In the genomic region with DNA sequence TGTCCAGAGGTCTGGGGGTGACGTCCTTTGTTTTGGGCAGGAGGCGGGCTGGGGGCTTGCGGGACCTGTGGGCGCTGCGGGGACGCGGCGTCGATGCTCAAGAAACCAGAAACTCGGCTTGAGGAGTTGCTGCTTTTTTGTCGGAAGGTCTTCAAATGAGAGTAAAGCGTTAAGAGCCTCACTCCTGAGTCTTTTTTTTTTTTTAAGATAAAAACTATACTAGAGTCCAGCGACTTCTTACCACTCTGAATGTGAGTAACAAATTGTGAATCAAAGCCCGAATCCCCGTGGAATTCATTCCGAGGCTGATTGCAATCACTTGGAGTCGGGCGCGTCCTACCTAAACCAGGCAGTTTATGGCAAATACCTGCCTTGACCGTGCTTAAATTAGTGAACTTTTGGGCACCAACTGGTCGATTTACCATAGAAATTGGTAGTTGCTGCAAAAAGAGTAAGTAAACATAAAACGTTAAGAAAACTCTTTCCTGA, we compare ENCODE assay signal across 8 cellular contexts. TPM values are rescaled to one million over a fixed set of nuclear protein-coding genes. Genes with fewer than 3 reads are reported as not detected.
DNase-seq lines count a peak whose midpoint lies in the region; ATAC-seq and TF ChIP-seq lines count a peak whose summit lies in the region.

No MANE protein-coding gene starts in this region.

- H3K27me3 ChIP-seq in CD4-positive, alpha-beta memory T cell (ENCODE audit: insufficient read depth, low read length), result no peaks in the 10 kb centered on the region
- H3K27me3 ChIP-seq in neutrophil, result no peaks in the 10 kb centered on the region

- DNase-seq in CD4-positive, alpha-beta memory T cell, result no peak
- DNase-seq in T-helper 17 cell (no peak), fibroblast of peridontal ligament (ENCODE audit: extremely low read depth) (peak; percentile 60), NCI-H2196 (lab: John Stamatoyannopoulos, UW; ENCODE audit: unreplicated experiment) (no peak)
- no peak for DNase-seq in effector CD8-positive, alpha-beta T cell (lab: John Stamatoyannopoulos, UW)

- peaks cover 7 to 12% (median 8%) of the 10 kb centered on the region in 4 donors for H3K4me1 Mint-ChIP-seq in CD4-positive, alpha-beta memory T cell
- peaks cover 9% of the 10 kb centered on the region for H3K4me1 Mint-ChIP-seq in T-helper 17 cell

- H3K27ac ChIP-seq in CD4-positive, alpha-beta memory T cell (ENCODE audit: low read depth, low read length), result peak overlapping the region; percentile 42
- H3K27ac ChIP-seq in HEK293 (ENCODE audit: extremely low read depth, low read depth, low read length) (peak overlapping the region; percentile 26; the same call in 1 of the 2 replicates), neutrophil (peak overlapping the region; percentile 74)

- CTCF ChIA-PET in CD4-positive, alpha-beta memory T cell (lab: Charles Lee; ENCODE audit: partially characterized antibody), result no interaction called here
- CTCF ChIA-PET in HEK293 (lab: Yijun Ruan, JAX), result interaction anchor here (0.7 to 1.0 kb wide), 2 partner anchors 31 to 49 kb away, joined by 3 read pairs; no protein-coding TSS in a partner anchor

- POLR2A ChIA-PET in CD4-positive, alpha-beta memory T cell (lab: Charles Lee; ENCODE audit: partially characterized antibody), result interaction anchor here (0.6 to 1.7 kb wide), 2 partner anchors 185 to 545 kb away, joined by 4 to 9 read pairs; partner anchors contain the start of gene PRPF38B
- POLR2A ChIA-PET in HEK293 (lab: Yijun Ruan, JAX), result interaction anchor here (1.0 kb wide), 1 partner anchor 12 kb away, joined by 4 read pairs; no protein-coding TSS in a partner anchor

- ATAC-seq in T-helper 17 cell (no peak), HG03520 (IDR thresholded peaks at IDR 0.05; ENCODE audit: unreplicated experiment) (no peak)

- peak overlapping the region; percentile 92 to 97 (median 95) for H3K4me3 Mint-ChIP-seq in CD4-positive, alpha-beta memory T cell
- peak overlapping the region; percentile 92 for H3K4me3 Mint-ChIP-seq in T-helper 17 cell

- H3K4me1 ChIP-seq in CD4-positive, alpha-beta memory T cell (ENCODE audit: insufficient read depth, low read length), result peaks cover 16% of the 10 kb centered on the region
- H3K4me1 ChIP-seq in HEK293 (ENCODE audit: control insufficient read depth, insufficient read depth, low read length), result no peaks in the 10 kb centered on the region; the same call in none of the 2 replicates
- peaks cover 41 to 43% of the 10 kb centered on the region in 2 experiments for H3K4me1 ChIP-seq in neutrophil (ENCODE audit: control insufficient read depth in 1 of 2, insufficient read depth in 1 of 2, low read depth in 1 of 2, low read length in 1 of 2)

- no peaks in the 10 kb centered on the region for H3K9me3 Mint-ChIP-seq in CD4-positive, alpha-beta memory T cell

- H3K27me3 Mint-ChIP-seq in CD4-positive, alpha-beta memory T cell, result peaks cover 0 to 1% of the 10 kb centered on the region in 2 donors
- peaks cover 12% of the 10 kb centered on the region for H3K27me3 Mint-ChIP-seq in T-helper 17 cell

- H3K27ac Mint-ChIP-seq in CD4-positive, alpha-beta memory T cell, result peak overlapping the region; percentile 66 to 96 (median 91)
- peak overlapping the region; percentile 76 for H3K27ac Mint-ChIP-seq in T-helper 17 cell

- intact Hi-C loops in CD4-positive, alpha-beta memory T cell (cut with micrococcal nuclease), result loop anchor here (2.0 to 5.0 kb wide), 2 partner anchors 79 to 165 kb away; partner anchors contain the start of gene WDR47

- no peaks in the 10 kb centered on the region for H3K9me3 ChIP-seq in CD4-positive, alpha-beta memory T cell (ENCODE audit: control insufficient read depth in 1 of 2, low read length in 2 of 2)
- H3K9me3 ChIP-seq in HEK293 (ENCODE audit: control insufficient read depth, insufficient read depth, low read depth, low read length) (no peaks in the 10 kb centered on the region), T-helper 17 cell (ENCODE audit: control insufficient read depth, low read length, poor library complexity, severe bottlenecking) (no peaks in the 10 kb centered on the region), neutrophil (no peaks in the 10 kb centered on the region)

- no peaks in the 10 kb centered on the region for H3K36me3 ChIP-seq in CD4-positive, alpha-beta memory T cell (ENCODE audit: insufficient read depth, low read length)
- H3K36me3 ChIP-seq in HEK293 (ENCODE audit: control insufficient read depth in 2 of 2, insufficient read depth in 1 of 2, low read length in 2 of 2), result no peaks in the 10 kb centered on the region
- no peaks in the 10 kb centered on the region for H3K36me3 ChIP-seq in neutrophil

- TF ChIP-seq CTCF in HEK293 (tag by site-specific recombination; IDR thresholded peaks at IDR 0.05) (no peak), neutrophil (IDR thresholded peaks at IDR 0.05) (no peak)

- H3K4me3 ChIP-seq in CD4-positive, alpha-beta memory T cell (ENCODE audit: low read length in 2 of 2), result peak overlapping the region; percentile 24 to 69
- peak overlapping the region; percentile 82 for H3K4me3 ChIP-seq in HEK293 (ENCODE audit: low read depth, low read length)
- peak overlapping the region; percentile 90 to 96 for H3K4me3 ChIP-seq in neutrophil (ENCODE audit: low read depth in 1 of 2, low read length in 1 of 2)

- H3K36me3 Mint-ChIP-seq in CD4-positive, alpha-beta memory T cell, result no peaks in the 10 kb centered on the region
- no peaks in the 10 kb centered on the region for H3K36me3 Mint-ChIP-seq in T-helper 17 cell (ENCODE audit: low read depth)

TF ChIP-seq in HEK293, 187 proteins besides CTCF, POLR2A, EP300 and RAD21 (continues in another document):
- TF ChIP-seq ZXDB (tag by site-specific recombination; IDR thresholded peaks at IDR 0.05), result peak; percentile 4; the same call in 1 of the 2 replicates
- TF ChIP-seq ZFHX2 (tag by site-specific recombination; conservative IDR thresholded peaks at IDR 0.05), result 0 out of 2 replicates have a peak, but pooled peaks have one; percentile 37
- TF ChIP-seq ZNF426 (tag by site-specific recombination; IDR thresholded peaks at IDR 0.05), result no peak
- TF ChIP-seq ZNF777 (tag by site-specific recombination; IDR thresholded peaks at IDR 0.05; ENCODE audit: borderline replicate concordance), result peak; percentile 93; the same call in 1 of the 2 replicates
- TF ChIP-seq ATF2 (tag by site-specific recombination; IDR thresholded peaks at IDR 0.05; ENCODE audit: low read depth), result 0 out of 2 replicates have a peak, but pooled peaks have one; percentile 4
- TF ChIP-seq ZNF335 (tag by site-specific recombination; conservative IDR thresholded peaks at IDR 0.05), result peak; percentile 25
- TF ChIP-seq ZNF223 (tag by site-specific recombination; IDR thresholded peaks at IDR 0.05), result no peak
- TF ChIP-seq, protein P1, sequence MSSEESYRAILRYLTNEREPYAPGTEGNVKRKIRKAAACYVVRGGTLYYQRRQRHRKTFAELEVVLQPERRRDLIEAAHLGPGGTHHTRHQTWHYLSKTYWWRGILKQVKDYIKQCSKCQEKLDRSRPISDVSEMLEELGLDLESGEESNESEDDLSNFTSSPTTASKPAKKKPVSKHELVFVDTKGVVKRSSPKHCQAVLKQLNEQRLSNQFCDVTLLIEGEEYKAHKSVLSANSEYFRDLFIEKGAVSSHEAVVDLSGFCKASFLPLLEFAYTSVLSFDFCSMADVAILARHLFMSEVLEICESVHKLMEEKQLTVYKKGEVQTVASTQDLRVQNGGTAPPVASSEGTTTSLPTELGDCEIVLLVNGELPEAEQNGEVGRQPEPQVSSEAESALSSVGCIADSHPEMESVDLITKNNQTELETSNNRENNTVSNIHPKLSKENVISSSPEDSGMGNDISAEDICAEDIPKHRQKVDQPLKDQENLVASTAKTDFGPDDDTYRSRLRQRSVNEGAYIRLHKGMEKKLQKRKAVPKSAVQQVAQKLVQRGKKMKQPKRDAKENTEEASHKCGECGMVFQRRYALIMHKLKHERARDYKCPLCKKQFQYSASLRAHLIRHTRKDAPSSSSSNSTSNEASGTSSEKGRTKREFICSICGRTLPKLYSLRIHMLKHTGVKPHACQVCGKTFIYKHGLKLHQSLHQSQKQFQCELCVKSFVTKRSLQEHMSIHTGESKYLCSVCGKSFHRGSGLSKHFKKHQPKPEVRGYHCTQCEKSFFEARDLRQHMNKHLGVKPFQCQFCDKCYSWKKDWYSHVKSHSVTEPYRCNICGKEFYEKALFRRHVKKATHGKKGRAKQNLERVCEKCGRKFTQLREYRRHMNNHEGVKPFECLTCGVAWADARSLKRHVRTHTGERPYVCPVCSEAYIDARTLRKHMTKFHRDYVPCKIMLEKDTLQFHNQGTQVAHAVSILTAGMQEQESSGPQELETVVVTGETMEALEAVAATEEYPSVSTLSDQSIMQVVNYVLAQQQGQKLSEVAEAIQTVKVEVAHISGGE (tag by site-specific recombination; conservative IDR thresholded peaks at IDR 0.05; ENCODE audit: low read depth), result 0 out of 2 replicates have a peak, but pooled peaks have one; percentile 23

RNA-seq across cellular contexts. Expression of gene GPSM2, which starts 0.6 kb away (rescaled TPM):
- total RNA-seq in CD4-positive, alpha-beta memory T cell, result 1 to 10 TPM; 1.4 to 1.8 TPM
- 1 to 10 TPM in 1 of 2 donors, under 1 TPM in 1; 0.55 to 1.2 TPM for polyA plus RNA-seq in CD4-positive, alpha-beta memory T cell
- 1 to 10 TPM in 1 of 2 donors, under 1 TPM in 1; 0.75 to 1.5 TPM for total RNA-seq in T-helper 17 cell

RNA-seq across cellular contexts. Expression of gene AKNAD1, which starts 20.5 kb away (rescaled TPM):
- total RNA-seq in CD4-positive, alpha-beta memory T cell, result not detected
- not detected for polyA plus RNA-seq in CD4-positive, alpha-beta memory T cell
- total RNA-seq in T-helper 17 cell, result not detected
